15 cellular contexts compared by ENCODE assay signal in genomic region chr17:28920191-28920590, GRCh38.
"Had no signal": no experiment of that assay in that cellular context is flagged by ENCODE, and none has a peak within 500 bp of the region (broad histone marks: within the 10 kb centered on the region; RNA-seq: fewer than 3 reads in every experiment).

No MANE protein-coding gene starts in this region.

- H3K27ac Mint-ChIP-seq: activated CD4-positive, alpha-beta memory T cell treated with anti-CD3 and anti-CD28 coated beads, Interleukin-2, amount 10 ng/mL, durations not matched to agents 7 days and 5 days; activated naive CD8-positive, alpha-beta T cell treated with anti-CD3 and anti-CD28 coated beads, Interleukin-2, amount 10 ng/mL, durations not matched to agents 7 days and 5 days had no signal

- H3K27me3 Mint-ChIP-seq: activated CD4-positive, alpha-beta memory T cell treated with anti-CD3 and anti-CD28 coated beads, Interleukin-2, amount 10 ng/mL, durations not matched to agents 7 days and 5 days; activated naive CD8-positive, alpha-beta T cell treated with anti-CD3 and anti-CD28 coated beads, Interleukin-2, amount 10 ng/mL, durations not matched to agents 7 days and 5 days had no signal

- H3K4me3 Mint-ChIP-seq: activated CD4-positive, alpha-beta memory T cell treated with anti-CD3 and anti-CD28 coated beads, Interleukin-2, amount 10 ng/mL, durations not matched to agents 7 days and 5 days; activated naive CD8-positive, alpha-beta T cell treated with anti-CD3 and anti-CD28 coated beads, Interleukin-2, amount 10 ng/mL, durations not matched to agents 7 days and 5 days had no signal

- H3K27me3 ChIP-seq: ascending aorta, gastrocnemius medialis, heart right ventricle, right atrium auricular region, uterus had no signal

- ATAC-seq: activated CD4-positive, CD25-positive, alpha-beta regulatory T cell treated with anti-CD3 and anti-CD28 coated beads, Interleukin-2, amount 50 U/mL, for 24 hours; gastrocnemius medialis; heart right ventricle; left lobe of liver had no signal

- H3K9me3 ChIP-seq: ascending aorta, gastrocnemius medialis, heart right ventricle, right atrium auricular region, SK-N-SH, uterus had no signal

- H3K9me3 Mint-ChIP-seq: activated CD4-positive, alpha-beta memory T cell treated with anti-CD3 and anti-CD28 coated beads, Interleukin-2, amount 10 ng/mL, durations not matched to agents 7 days and 5 days; activated naive CD8-positive, alpha-beta T cell treated with anti-CD3 and anti-CD28 coated beads, Interleukin-2, amount 10 ng/mL, durations not matched to agents 7 days and 5 days had no signal

- H3K27ac ChIP-seq: ascending aorta, gastrocnemius medialis, right atrium auricular region, uterus had no signal

- DNase-seq: activated CD4-positive, alpha-beta memory T cell treated with anti-CD3 and anti-CD28 coated beads, Interleukin-2, amount 10 ng/mL, durations not matched to agents 7 days and 5 days; activated CD8-positive, alpha-beta memory T cell treated with anti-CD3 and anti-CD28 coated beads, Interleukin-2, amount 50 U/mL, for 48 hours; activated naive CD8-positive, alpha-beta T cell treated with anti-CD3 and anti-CD28 coated beads, Interleukin-2, amount 10 ng/mL, durations not matched to agents 7 days and 5 days; gastrocnemius medialis; heart right ventricle; islet precursor cell; mammary epithelial cell; posterior cingulate gyrus; SK-N-SH; small intestine; uterus had no signal
